ENCODE assay signal across 2 cellular contexts in the genomic region with DNA sequence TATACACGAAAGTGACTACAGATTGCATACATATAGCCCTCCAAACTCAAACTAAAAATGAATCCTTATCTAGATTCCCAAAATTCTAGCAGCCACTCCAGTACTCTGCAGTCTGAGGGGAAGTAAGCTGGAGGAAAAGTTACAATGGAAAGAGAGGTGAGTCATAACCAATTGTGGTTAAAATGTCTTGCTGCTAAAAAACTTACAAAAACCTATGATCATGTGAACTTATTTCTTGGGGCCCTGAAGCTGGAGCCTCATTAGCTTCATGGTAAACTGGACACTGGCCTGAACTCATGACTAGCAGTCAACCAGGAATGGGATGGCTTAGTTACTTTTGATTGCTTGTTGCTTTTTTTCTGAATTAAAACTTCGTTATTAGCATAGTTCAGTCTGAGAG.
A peak's percentile ranks its signal among the peaks of the same experiment; 100 is the strongest.
TF ChIP-seq lines count a peak whose summit lies in the region.

No MANE protein-coding gene starts in this region.

TF ChIP-seq in HCT116, 20 proteins besides CTCF, POLR2A, EP300 and RAD21:
- TF ChIP-seq ZBTB33 (IDR thresholded peaks at IDR 0.05; ENCODE audit: extremely low read depth, insufficient replicate concordance, low read length) (no peak), REST (IDR thresholded peaks at IDR 0.05; ENCODE audit: low read depth) (no peak), JUND (IDR thresholded peaks at IDR 0.05) (0 out of 2 replicates have a peak, but pooled peaks have one; percentile 27), FOSL1 (IDR thresholded peaks at IDR 0.05; ENCODE audit: low read depth) (0 out of 2 replicates have a peak, but pooled peaks have one; percentile 14), SRF (IDR thresholded peaks at IDR 0.05; ENCODE audit: low read depth) (no peak)
TF ChIP-seq in HCT116: peak in this region for 2.

TF ChIP-seq in HepG2, 621 proteins besides CTCF, POLR2A, EP300 and RAD21 (continued from another document):
- no peak for TF ChIP-seq ZIK1 (CRISPR knock-in tag; IDR thresholded peaks at IDR 0.05; ENCODE audit: borderline replicate concordance, low read depth)
- no peak for TF ChIP-seq TRIM24 (CRISPR knock-in tag; IDR thresholded peaks at IDR 0.05)
